In genomic region chr17:7444682-7445010, GRCh38 we compare ENCODE assay signal across 10 cellular contexts. TPM values are rescaled to one million over a fixed set of nuclear protein-coding genes. Genes with fewer than 3 reads are reported as not detected.
DNase-seq lines count a peak whose midpoint lies in the region; ATAC-seq and TF ChIP-seq lines count a peak whose summit lies in the region.
"Had no signal": no experiment of that assay in that cellular context is flagged by ENCODE, and none has a peak within 500 bp of the region (broad histone marks: within the 10 kb centered on the region; RNA-seq: fewer than 3 reads in every experiment).

No MANE protein-coding gene starts in this region.

- H3K27ac ChIP-seq in Panc1 (ENCODE audit: low read length) (no peak overlapping the region; the same call in 1 of the 2 replicates), right cardiac atrium (ENCODE audit: low read length) (no peak overlapping the region)

- no TSS peak for BruUV-seq in Panc1 (replicated peaks; lab: Mats Ljungman, UMichigan)

- no peak for ATAC-seq in Panc1
- no peak for ATAC-seq in right cardiac atrium
- ATAC-seq in stimulated activated effector memory CD8-positive, alpha-beta T cell treated with anti-CD3 and anti-CD28 coated beads, Interleukin-12 subunit alpha, Interleukin-12 subunit beta, amount 100 ng/mL, for 72 hours = no peak
- no peak for ATAC-seq in GM18498 (IDR thresholded peaks at IDR 0.05; ENCODE audit: unreplicated experiment)

- no peak for TF ChIP-seq CTCF in Panc1 (IDR thresholded peaks at IDR 0.05)

- 7% methylated on average over 8 of the region's 8 CpGs for WGBS in right cardiac atrium

- intact Hi-C loops in Panc1 (cut with micrococcal nuclease; ENCODE audit: unreplicated experiment) = no loop called here
- intact Hi-C loops in right cardiac atrium (cut with DNase I) = no loop called here

- peaks cover 33% of the 10 kb centered on the region for H3K27me3 Mint-ChIP-seq in T-helper 1 cell treated with Interleukin-12 subunit alpha and Interleukin-12 subunit beta and Interleukin-4 antibody, amounts not matched to agents 30 μg/mL and 1 μg/mL, for 36 hours (ENCODE audit: low read depth)

- H3K27me3 ChIP-seq in Panc1 (ENCODE audit: control insufficient read depth, insufficient read depth, low read length) (no peaks in the 10 kb centered on the region), right cardiac atrium (ENCODE audit: control insufficient read depth, insufficient read depth) (no peaks in the 10 kb centered on the region)

- DNase-seq in T-helper 1 cell (no peak), Panc1 (ENCODE audit: low read depth, low spot score) (no peak), right cardiac atrium (no peak), NCI-H226 (no peak), activated T-cell treated with anti-CD3 and anti-CD28 coated beads for 4 hours (no peak)
- no peak for DNase-seq in stimulated activated effector memory CD8-positive, alpha-beta T cell treated with anti-CD3 and anti-CD28 coated beads, Interleukin-12 subunit alpha, Interleukin-12 subunit beta, amount 100 ng/mL, for 72 hours (ENCODE audit: low spot score in 2 of 2)
- DNase-seq: activated gamma-delta T cell treated with Interleukin-2 at 50 U/mL for 16 hours, NCI-H2081 had no signal

- H3K36me3 ChIP-seq in Panc1 (ENCODE audit: control insufficient read depth, insufficient read depth, low read length) = no peaks in the 10 kb centered on the region

- POLR2A ChIA-PET in Panc1 (lab: Charles Lee) = interaction anchor here (0.7 kb wide), 1 partner anchor 8 kb away, joined by 3 read pairs; no protein-coding TSS in a partner anchor

- H3K9me3 ChIP-seq in Panc1 (ENCODE audit: control insufficient read depth, insufficient read depth, low read depth, low read length) = no peaks in the 10 kb centered on the region
- H3K9me3 ChIP-seq in right cardiac atrium (ENCODE audit: control insufficient read depth, low read length) = no peaks in the 10 kb centered on the region

- peaks cover 14% of the 10 kb centered on the region for H3K4me1 ChIP-seq in Panc1 (ENCODE audit: control insufficient read depth, insufficient read depth, low read length)
- H3K4me1 ChIP-seq in right cardiac atrium (ENCODE audit: control insufficient read depth, insufficient read depth, low read length) = no peaks in the 10 kb centered on the region

- CTCF ChIA-PET in Panc1 (lab: Charles Lee) = no interaction called here

- H3K36me3 Mint-ChIP-seq in T-helper 1 cell treated with Interleukin-12 subunit alpha and Interleukin-12 subunit beta and Interleukin-4 antibody, amounts not matched to agents 30 μg/mL and 1 μg/mL, for 36 hours (ENCODE audit: low read depth) = peaks cover 28% of the 10 kb centered on the region
- peaks cover 7% of the 10 kb centered on the region for H3K36me3 Mint-ChIP-seq in stimulated activated effector memory CD8-positive, alpha-beta T cell treated with anti-CD3 and anti-CD28 coated beads, Interleukin-12 subunit alpha, Interleukin-12 subunit beta, amount 100 ng/mL, for 72 hours

- H3K4me3 ChIP-seq in Panc1 (ENCODE audit: low read depth in 2 of 2, low read length in 2 of 2) = peak overlapping the region; percentile 49 to 66; a peak in 3 of 4 replicates
- peak overlapping the region; percentile 45 for H3K4me3 ChIP-seq in right cardiac atrium (ENCODE audit: low read length)

- H3K4me3 Mint-ChIP-seq in T-helper 1 cell treated with Interleukin-12 subunit alpha and Interleukin-12 subunit beta and Interleukin-4 antibody, amounts not matched to agents 30 μg/mL and 1 μg/mL, for 36 hours = peak overlapping the region; percentile 25
- peak overlapping the region; percentile 73 for H3K4me3 Mint-ChIP-seq in stimulated activated effector memory CD8-positive, alpha-beta T cell treated with anti-CD3 and anti-CD28 coated beads, Interleukin-12 subunit alpha, Interleukin-12 subunit beta, amount 100 ng/mL, for 72 hours

- H3K27ac Mint-ChIP-seq in T-helper 1 cell treated with Interleukin-12 subunit alpha and Interleukin-12 subunit beta and Interleukin-4 antibody, amounts not matched to agents 30 μg/mL and 1 μg/mL, for 36 hours = no peak overlapping the region
- no peak overlapping the region for H3K27ac Mint-ChIP-seq in stimulated activated effector memory CD8-positive, alpha-beta T cell treated with anti-CD3 and anti-CD28 coated beads, Interleukin-12 subunit alpha, Interleukin-12 subunit beta, amount 100 ng/mL, for 72 hours

- H3K4me1 Mint-ChIP-seq in T-helper 1 cell treated with Interleukin-12 subunit alpha and Interleukin-12 subunit beta and Interleukin-4 antibody, amounts not matched to agents 30 μg/mL and 1 μg/mL, for 36 hours (ENCODE audit: low read depth) = peaks cover 33% of the 10 kb centered on the region
- H3K4me1 Mint-ChIP-seq in stimulated activated effector memory CD8-positive, alpha-beta T cell treated with anti-CD3 and anti-CD28 coated beads, Interleukin-12 subunit alpha, Interleukin-12 subunit beta, amount 100 ng/mL, for 72 hours = peaks cover 26% of the 10 kb centered on the region

- H3K9me3 Mint-ChIP-seq in T-helper 1 cell treated with Interleukin-12 subunit alpha and Interleukin-12 subunit beta and Interleukin-4 antibody, amounts not matched to agents 30 μg/mL and 1 μg/mL, for 36 hours = no peaks in the 10 kb centered on the region
- no peaks in the 10 kb centered on the region for H3K9me3 Mint-ChIP-seq in stimulated activated effector memory CD8-positive, alpha-beta T cell treated with anti-CD3 and anti-CD28 coated beads, Interleukin-12 subunit alpha, Interleukin-12 subunit beta, amount 100 ng/mL, for 72 hours

- in situ Hi-C loops in Panc1 (cut with HindIII; ENCODE audit: low pct_unique_long_range_greater_than_20kb, low sequenced_read_pairs) = no loop called here

RNA-seq across cellular contexts. Expression of gene CHRNB1, which starts 0.2 kb away (rescaled TPM):
- 14.3 TPM for total RNA-seq in Panc1 (2021; ENCODE audit: unreplicated experiment)
- polyA plus RNA-seq in Panc1 (2012; ENCODE audit: insufficient read length) = 21.4 TPM
- total RNA-seq in right cardiac atrium = 10 to 100 TPM; 11.4 to 15.6 (median 13.1) TPM
- 16.1 TPM for polyA plus RNA-seq in right cardiac atrium

RNA-seq across cellular contexts. Expression of gene FGF11, which starts 5.3 kb away (rescaled TPM):
- 4.4 TPM for total RNA-seq in Panc1 (2021; ENCODE audit: unreplicated experiment)
- polyA plus RNA-seq in Panc1 (2012; ENCODE audit: insufficient read length) = 11.0 TPM
- 10 to 100 TPM; 13.9 to 34.8 (median 23.9) TPM for total RNA-seq in right cardiac atrium
- polyA plus RNA-seq in right cardiac atrium = 31.7 TPM

RNA-seq across cellular contexts. Expression of gene TMEM102, which starts 9.4 kb away (rescaled TPM):
- total RNA-seq in Panc1 (2021; ENCODE audit: unreplicated experiment) (8.5 TPM), right cardiac atrium (1 to 10 TPM; 2.2 to 2.5 (median 2.3) TPM)
- 11.3 TPM for polyA plus RNA-seq in Panc1 (2012; ENCODE audit: insufficient read length)
- 2.1 TPM for polyA plus RNA-seq in right cardiac atrium

RNA-seq across cellular contexts. Expression of gene SPEM3, which starts 16.0 kb away (rescaled TPM):
- total RNA-seq in Panc1 (2021; ENCODE audit: unreplicated experiment) (not detected), right cardiac atrium (not detected)
- not detected for polyA plus RNA-seq in Panc1 (2012; ENCODE audit: insufficient read length)
- polyA plus RNA-seq in right cardiac atrium = not detected

RNA-seq across cellular contexts. Expression of gene SPEM2, which starts 19.2 kb away (rescaled TPM):
- total RNA-seq in Panc1 (2021; ENCODE audit: unreplicated experiment) (not detected), right cardiac atrium (not detected)
- polyA plus RNA-seq in Panc1 (2012; ENCODE audit: insufficient read length) = not detected
- not detected for polyA plus RNA-seq in right cardiac atrium
